Comparison of ENCODE assay signal across 9 cellular contexts in the genomic region with DNA sequence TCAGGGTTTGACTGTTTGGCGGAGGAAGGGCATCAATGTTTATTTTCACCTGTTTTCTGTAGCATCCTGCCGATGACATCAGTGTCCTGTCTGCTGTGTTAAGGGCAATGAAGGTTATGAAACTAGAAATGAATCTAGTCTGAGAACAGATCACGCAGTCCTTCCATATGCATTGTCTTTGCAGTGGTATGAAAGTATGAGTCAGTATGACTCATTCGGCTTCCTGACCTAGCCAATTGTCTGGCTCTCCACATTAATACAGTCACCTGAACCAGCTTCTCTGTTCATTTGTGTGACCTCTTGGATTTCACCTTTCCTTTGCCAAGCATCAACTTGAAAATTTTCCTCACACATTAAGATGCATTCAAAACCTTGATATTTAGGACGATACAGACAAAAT.
DNase-seq lines count a peak whose midpoint lies in the region; ATAC-seq and TF ChIP-seq lines count a peak whose summit lies in the region.
"Had no signal": no experiment of that assay in that cellular context is flagged by ENCODE, and none has a peak within 500 bp of the region (broad histone marks: within the 10 kb centered on the region; RNA-seq: fewer than 3 reads in every experiment).

No MANE protein-coding gene starts in this region.

- peaks cover 14% of the 10 kb centered on the region for H3K4me1 ChIP-seq in DND-41 (ENCODE audit: insufficient read depth, low read length)

- H3K27ac ChIP-seq in DND-41 (ENCODE audit: low read length), result no peak overlapping the region
- H3K27ac ChIP-seq: thoracic aorta had no signal

- no peak for DNase-seq in DND-41
- DNase-seq in amniotic epithelial cell (ENCODE audit: low read depth), result peak; percentile 88
- peak; percentile 97 for DNase-seq in pulmonary artery endothelial cell (ENCODE audit: low read depth, low spot score)
- no peak for DNase-seq in stimulated activated CD4-positive, alpha-beta T cell treated with anti-CD3 and anti-CD28 coated beads, Interleukin-1b, Interleukin-23, amount 100 ng/mL, for 48 hours
- DNase-seq in UCSD-AML1 (lab: John Stamatoyannopoulos, UW; ENCODE audit: unreplicated experiment), result no peak

- H3K9ac ChIP-seq in DND-41 (ENCODE audit: low read depth, low read length), result no peak overlapping the region

- no peak overlapping the region for H3K4me2 ChIP-seq in DND-41 (ENCODE audit: insufficient read depth, low read length)

- no peak overlapping the region for H2AFZ ChIP-seq in DND-41 (ENCODE audit: low read depth, low read length)

- H3K4me3 ChIP-seq in DND-41 (ENCODE audit: low read depth in 1 of 2, low read length in 2 of 2), result no peak overlapping the region
- H3K4me3 ChIP-seq: thoracic aorta had no signal

- H4K20me1 ChIP-seq in DND-41 (ENCODE audit: insufficient read depth, low read length), result no peaks in the 10 kb centered on the region

- ATAC-seq in DND-41 (ENCODE audit: insufficient read depth, low read depth) (peak; percentile 49; the same call in 2 of the 3 replicates), GM19468 (IDR thresholded peaks at IDR 0.05; ENCODE audit: extremely low read depth, unreplicated experiment) (peak; percentile 66), HG03520 (IDR thresholded peaks at IDR 0.05; ENCODE audit: unreplicated experiment) (peak; percentile 98), GM19397 (IDR thresholded peaks at IDR 0.05; ENCODE audit: unreplicated experiment) (no peak)

- H3K9me3 ChIP-seq in DND-41 (ENCODE audit: insufficient read depth, low read length, severe bottlenecking), result no peaks in the 10 kb centered on the region
- H3K9me3 ChIP-seq: thoracic aorta had no signal

- H3K36me3 ChIP-seq in DND-41 (ENCODE audit: insufficient read depth, low read length), result no peaks in the 10 kb centered on the region
- H3K36me3 ChIP-seq: thoracic aorta had no signal

- no peaks in the 10 kb centered on the region for H3K79me2 ChIP-seq in DND-41 (ENCODE audit: insufficient read depth, low read length)

- no peak for TF ChIP-seq CTCF in DND-41 (IDR thresholded peaks at IDR 0.05; ENCODE audit: borderline replicate concordance, extremely low read depth, low read length, poor library complexity, severe bottlenecking)

- H3K27me3 ChIP-seq in DND-41 (ENCODE audit: insufficient read depth, low read length, poor library complexity), result no peaks in the 10 kb centered on the region

Comparison
In these comparisons a context has a peak if more than half of its experiments do, and no peak if none do; other contexts are left out.
1. DNase-seq: peak in amniotic epithelial cell (single experiment) and pulmonary artery endothelial cell (single experiment); none in DND-41 (single experiment), stimulated activated CD4-positive, alpha-beta T cell treated with anti-CD3 and anti-CD28 coated beads, Interleukin-1b, Interleukin-23, amount 100 ng/mL, for 48 hours (single experiment) and UCSD-AML1 (single experiment).